ENCODE assay signal across 1 cellular context in the genomic region with DNA sequence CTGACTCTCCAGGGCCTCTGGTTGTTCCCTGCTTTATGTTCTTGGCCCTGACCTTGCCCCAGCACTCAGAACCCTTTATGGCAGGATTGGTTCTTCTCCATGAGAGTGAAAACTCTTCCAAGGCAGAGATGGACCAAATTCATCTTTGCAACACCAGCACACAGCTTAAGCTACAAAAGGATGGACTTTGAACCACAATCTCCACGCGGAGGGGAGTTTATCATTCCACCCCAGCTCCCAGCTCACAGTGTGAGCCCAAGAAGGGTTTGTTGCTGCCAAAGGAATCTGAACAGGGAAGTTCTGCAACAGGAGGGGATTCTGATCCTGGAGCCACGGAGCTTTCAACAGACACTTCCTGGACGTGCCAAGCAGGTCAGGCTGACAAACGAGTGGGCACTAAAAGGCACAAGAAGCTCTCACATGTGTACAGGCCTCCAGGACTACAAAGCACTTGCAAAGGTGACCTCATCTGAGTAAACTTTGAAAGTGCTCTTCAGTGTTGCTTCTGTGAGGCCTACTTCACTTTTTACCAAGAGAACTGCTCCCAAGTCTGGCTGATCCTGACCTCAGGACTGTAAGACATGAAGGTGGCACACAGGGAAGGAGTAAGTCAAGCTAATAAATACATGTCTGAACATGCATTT.
TF ChIP-seq lines count a peak whose summit lies in the region.

No MANE protein-coding gene starts in this region.

TF ChIP-seq in HepG2, 621 proteins besides CTCF, POLR2A, EP300 and RAD21 (continued from another document and continues in another):
- TF ChIP-seq POLR2G (IDR thresholded peaks at IDR 0.05; ENCODE audit: low read depth, low read length) (peak; percentile 86), FOXC1 (CRISPR knock-in tag; IDR thresholded peaks at IDR 0.05; ENCODE audit: borderline replicate concordance) (no peak; the same call in 1 of the 2 replicates), NFKB2 (CRISPR knock-in tag; IDR thresholded peaks at IDR 0.05; ENCODE audit: borderline replicate concordance) (0 out of 2 replicates have a peak, but pooled peaks have one; percentile 62), SMARCE1 (IDR thresholded peaks at IDR 0.05; ENCODE audit: borderline replicate concordance) (no peak), ZBTB49 (CRISPR knock-in tag; IDR thresholded peaks at IDR 0.05; ENCODE audit: borderline replicate concordance) (peak; percentile 61; the same call in 1 of the 2 replicates), ZSCAN31 (CRISPR knock-in tag; IDR thresholded peaks at IDR 0.05; ENCODE audit: low read depth) (no peak), ZNF431 (CRISPR knock-in tag; IDR thresholded peaks at IDR 0.05; ENCODE audit: borderline replicate concordance, low read depth) (peak; percentile 65; the same call in 1 of the 2 replicates), ZFP36 (IDR thresholded peaks at IDR 0.05; ENCODE audit: borderline replicate concordance, low read depth, low read length, partially characterized antibody) (peak; percentile 1), PAF1 (CRISPR knock-in tag; IDR thresholded peaks at IDR 0.05) (no peak), ZNF788 (CRISPR knock-in tag; IDR thresholded peaks at IDR 0.05; ENCODE audit: borderline replicate concordance) (peak; percentile 71; the same call in 1 of the 2 replicates), CCDC6 (CRISPR knock-in tag; IDR thresholded peaks at IDR 0.05) (no peak), KDM5B (CRISPR knock-in tag; IDR thresholded peaks at IDR 0.05; ENCODE audit: borderline replicate concordance) (no peak; the same call in 1 of the 2 replicates), ZBTB20 (CRISPR knock-in tag; IDR thresholded peaks at IDR 0.05; ENCODE audit: borderline replicate concordance, low read depth) (no peak), ZXDC (CRISPR knock-in tag; IDR thresholded peaks at IDR 0.05) (no peak), THAP7 (CRISPR knock-in tag; IDR thresholded peaks at IDR 0.05) (no peak), ZNF703 (CRISPR knock-in tag; IDR thresholded peaks at IDR 0.05; ENCODE audit: borderline replicate concordance) (no peak), THAP9 (CRISPR knock-in tag; IDR thresholded peaks at IDR 0.05; ENCODE audit: borderline replicate concordance) (peak; percentile 61; the same call in 1 of the 2 replicates), ZNF205 (CRISPR knock-in tag; IDR thresholded peaks at IDR 0.05) (peak; percentile 88), DBP (CRISPR knock-in tag; IDR thresholded peaks at IDR 0.05; ENCODE audit: not compliant biosample characterization) (no peak), NPAS2 (CRISPR knock-in tag; IDR thresholded peaks at IDR 0.05; ENCODE audit: borderline replicate concordance) (no peak), GTF2F1 (IDR thresholded peaks at IDR 0.05; ENCODE audit: low read length) (no peak), FOXO1 (CRISPR knock-in tag; IDR thresholded peaks at IDR 0.05) (peak; percentile 84), FOXM1 (CRISPR knock-in tag; IDR thresholded peaks at IDR 0.05) (no peak), UBTF (CRISPR knock-in tag; IDR thresholded peaks at IDR 0.05) (peak; percentile 63)
- TF ChIP-seq, protein P1, sequence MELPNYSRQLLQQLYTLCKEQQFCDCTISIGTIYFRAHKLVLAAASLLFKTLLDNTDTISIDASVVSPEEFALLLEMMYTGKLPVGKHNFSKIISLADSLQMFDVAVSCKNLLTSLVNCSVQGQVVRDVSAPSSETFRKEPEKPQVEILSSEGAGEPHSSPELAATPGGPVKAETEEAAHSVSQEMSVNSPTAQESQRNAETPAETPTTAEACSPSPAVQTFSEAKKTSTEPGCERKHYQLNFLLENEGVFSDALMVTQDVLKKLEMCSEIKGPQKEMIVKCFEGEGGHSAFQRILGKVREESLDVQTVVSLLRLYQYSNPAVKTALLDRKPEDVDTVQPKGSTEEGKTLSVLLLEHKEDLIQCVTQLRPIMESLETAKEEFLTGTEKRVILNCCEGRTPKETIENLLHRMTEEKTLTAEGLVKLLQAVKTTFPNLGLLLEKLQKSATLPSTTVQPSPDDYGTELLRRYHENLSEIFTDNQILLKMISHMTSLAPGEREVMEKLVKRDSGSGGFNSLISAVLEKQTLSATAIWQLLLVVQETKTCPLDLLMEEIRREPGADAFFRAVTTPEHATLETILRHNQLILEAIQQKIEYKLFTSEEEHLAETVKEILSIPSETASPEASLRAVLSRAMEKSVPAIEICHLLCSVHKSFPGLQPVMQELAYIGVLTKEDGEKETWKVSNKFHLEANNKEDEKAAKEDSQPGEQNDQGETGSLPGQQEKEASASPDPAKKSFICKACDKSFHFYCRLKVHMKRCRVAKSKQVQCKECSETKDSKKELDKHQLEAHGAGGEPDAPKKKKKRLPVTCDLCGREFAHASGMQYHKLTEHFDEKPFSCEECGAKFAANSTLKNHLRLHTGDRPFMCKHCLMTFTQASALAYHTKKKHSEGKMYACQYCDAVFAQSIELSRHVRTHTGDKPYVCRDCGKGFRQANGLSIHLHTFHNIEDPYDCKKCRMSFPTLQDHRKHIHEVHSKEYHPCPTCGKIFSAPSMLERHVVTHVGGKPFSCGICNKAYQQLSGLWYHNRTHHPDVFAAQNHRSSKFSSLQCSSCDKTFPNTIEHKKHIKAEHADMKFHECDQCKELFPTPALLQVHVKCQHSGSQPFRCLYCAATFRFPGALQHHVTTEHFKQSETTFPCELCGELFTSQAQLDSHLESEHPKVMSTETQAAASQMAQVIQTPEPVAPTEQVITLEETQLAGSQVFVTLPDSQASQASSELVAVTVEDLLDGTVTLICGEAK (IDR thresholded peaks at IDR 0.05): no peak
- TF ChIP-seq, protein P1 (CRISPR knock-in tag; IDR thresholded peaks at IDR 0.05): peak; percentile 68
- TF ChIP-seq, protein P2, sequence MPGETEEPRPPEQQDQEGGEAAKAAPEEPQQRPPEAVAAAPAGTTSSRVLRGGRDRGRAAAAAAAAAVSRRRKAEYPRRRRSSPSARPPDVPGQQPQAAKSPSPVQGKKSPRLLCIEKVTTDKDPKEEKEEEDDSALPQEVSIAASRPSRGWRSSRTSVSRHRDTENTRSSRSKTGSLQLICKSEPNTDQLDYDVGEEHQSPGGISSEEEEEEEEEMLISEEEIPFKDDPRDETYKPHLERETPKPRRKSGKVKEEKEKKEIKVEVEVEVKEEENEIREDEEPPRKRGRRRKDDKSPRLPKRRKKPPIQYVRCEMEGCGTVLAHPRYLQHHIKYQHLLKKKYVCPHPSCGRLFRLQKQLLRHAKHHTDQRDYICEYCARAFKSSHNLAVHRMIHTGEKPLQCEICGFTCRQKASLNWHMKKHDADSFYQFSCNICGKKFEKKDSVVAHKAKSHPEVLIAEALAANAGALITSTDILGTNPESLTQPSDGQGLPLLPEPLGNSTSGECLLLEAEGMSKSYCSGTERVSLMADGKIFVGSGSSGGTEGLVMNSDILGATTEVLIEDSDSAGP (CRISPR knock-in tag; IDR thresholded peaks at IDR 0.05; ENCODE audit: borderline replicate concordance): peak; percentile 80; the same call in 1 of the 2 replicates
